In the genomic region with DNA sequence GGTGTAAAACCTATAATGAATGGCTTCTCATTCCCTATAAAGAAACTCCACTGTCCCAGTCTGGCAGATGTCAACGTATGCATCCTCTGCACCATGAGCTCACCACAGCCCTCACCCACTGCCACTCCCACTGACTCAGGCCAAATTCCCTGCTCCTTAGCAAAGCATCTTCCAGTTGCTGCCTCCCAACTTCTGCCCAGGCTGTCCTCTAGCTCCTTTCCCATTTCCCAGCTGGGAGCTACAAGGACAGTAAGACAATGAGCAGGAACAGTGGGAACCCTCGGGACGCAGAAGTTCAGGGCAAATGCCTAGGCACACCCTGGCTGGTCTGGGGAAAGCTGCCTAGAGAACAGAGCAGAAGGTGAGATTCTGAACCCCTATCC, we compare ENCODE assay signal across 8 cellular contexts. TPM values are rescaled to one million over a fixed set of nuclear protein-coding genes. Genes with fewer than 3 reads are reported as not detected.
DNase-seq lines count a peak whose midpoint lies in the region; ATAC-seq and TF ChIP-seq lines count a peak whose summit lies in the region.

No MANE protein-coding gene starts in this region.

- no peaks in the 10 kb centered on the region for H3K36me3 ChIP-seq in kidney epithelial cell (ENCODE audit: control insufficient read depth, insufficient read depth, low read length)

- no peak for TF ChIP-seq CTCF in kidney epithelial cell (IDR thresholded peaks at IDR 0.05; ENCODE audit: insufficient read depth, low read length, poor library complexity, severe bottlenecking)

- peak; percentile 85 for DNase-seq in AG08396 (ENCODE audit: low spot score)
- peak; percentile 29 for DNase-seq in HuH-7.5 (ENCODE audit: low spot score)
- DNase-seq in astrocyte of the hippocampus (ENCODE audit: low read depth, low spot score), result peak; percentile 50
- DNase-seq in kidney epithelial cell (ENCODE audit: low read depth), result no peak
- peak; percentile 53 for DNase-seq in stromal cell of bone marrow (ENCODE audit: low read depth)
- DNase-seq in Ammon's horn (ENCODE audit: low spot score), result no peak
- DNase-seq in NCI-H2081 treated with DMSO at 0.1 percent for 48 hours (lab: John Stamatoyannopoulos, UW), result no peak

- no peak for ATAC-seq in GM19023 (IDR thresholded peaks at IDR 0.05; ENCODE audit: unreplicated experiment)

- H3K27me3 ChIP-seq in kidney epithelial cell (ENCODE audit: control insufficient read depth, insufficient read depth, low read length), result no peaks in the 10 kb centered on the region

- peak overlapping the region; percentile 70 for H3K4me3 ChIP-seq in kidney epithelial cell (ENCODE audit: low read depth, low read length)

RNA-seq across cellular contexts. Expression of gene THAP11, which starts 9.1 kb away (rescaled TPM):
- total RNA-seq in kidney epithelial cell, result 38.3 and 44.0 TPM in 2 replicates

RNA-seq across cellular contexts. Expression of gene NUTF2, which starts 13.7 kb away (rescaled TPM):
- total RNA-seq in kidney epithelial cell, result 156 and 287 TPM in 2 replicates

RNA-seq across cellular contexts. Expression of gene CENPT, which starts 14.5 kb away (rescaled TPM):
- total RNA-seq in kidney epithelial cell, result 30.3 and 45.5 TPM in 2 replicates

RNA-seq across cellular contexts. Expression of gene TSNAXIP1, which starts 26.3 kb away (rescaled TPM):
- 0.62 and 0.63 TPM in 2 replicates for total RNA-seq in kidney epithelial cell

RNA-seq across cellular contexts. Expression of gene RANBP10, which starts 26.7 kb away (rescaled TPM):
- total RNA-seq in kidney epithelial cell, result 11.0 and 12.5 TPM in 2 replicates

Comparison
In these comparisons a context has a peak if more than half of its experiments do, and no peak if none do; other contexts are left out.
1. DNase-seq: peak in AG08396 (single experiment), HuH-7.5 (single experiment), astrocyte of the hippocampus (single experiment) and stromal cell of bone marrow (single experiment); none in kidney epithelial cell (single experiment), Ammon's horn (single experiment) and NCI-H2081 treated with DMSO at 0.1 percent for 48 hours (single experiment).